17 cellular contexts compared by ENCODE assay signal in genomic region chr10:88060762-88061161, GRCh38.
"Had no signal": no experiment of that assay in that cellular context is flagged by ENCODE, and none has a peak within 500 bp of the region (broad histone marks: within the 10 kb centered on the region; RNA-seq: fewer than 3 reads in every experiment).

No MANE protein-coding gene starts in this region.

- H3K27ac ChIP-seq: coronary artery, suprapubic skin, upper lobe of right lung had no signal

- H3K36me3 ChIP-seq: gastrocnemius medialis, left ventricle myocardium inferior, suprapubic skin, upper lobe of right lung had no signal

- ATAC-seq: activated CD4-positive, alpha-beta T cell treated with anti-CD3 and anti-CD28 coated beads for 36 hours; gastrocnemius medialis; right cardiac atrium; upper lobe of right lung had no signal

- DNase-seq: activated CD4-positive, alpha-beta memory T cell treated with anti-CD3 and anti-CD28 coated beads, Interleukin-2, amount 10 ng/mL, durations not matched to agents 7 days and 5 days; activated CD4-positive, alpha-beta T cell treated with anti-CD3 and anti-CD28 coated beads for 36 hours; activated naive CD4-positive, alpha-beta T cell treated with anti-CD3 and anti-CD28 coated beads, Interleukin-2, amount 10 ng/mL, durations not matched to agents 7 days and 5 days; caudate nucleus; effector CD8-positive, alpha-beta T cell; gastrocnemius medialis; kidney; left ventricle myocardium inferior; mesendoderm; posterior cingulate gyrus; right cardiac atrium; stimulated activated naive CD4-positive, alpha-beta T cell; T-helper 9 cell; upper lobe of right lung had no signal

- H3K27me3 ChIP-seq: gastrocnemius medialis, suprapubic skin, upper lobe of right lung had no signal

- H3K4me2 ChIP-seq: smooth muscle cell had no signal

- H3K4me3 ChIP-seq: coronary artery, gastrocnemius medialis, left ventricle myocardium inferior, smooth muscle cell, suprapubic skin, upper lobe of right lung had no signal

- H3K9me3 ChIP-seq: gastrocnemius medialis, left ventricle myocardium inferior, suprapubic skin, upper lobe of right lung had no signal

- FAIRE-seq: kidney had no signal
